22 cellular contexts compared by ENCODE assay signal in the genomic region with DNA sequence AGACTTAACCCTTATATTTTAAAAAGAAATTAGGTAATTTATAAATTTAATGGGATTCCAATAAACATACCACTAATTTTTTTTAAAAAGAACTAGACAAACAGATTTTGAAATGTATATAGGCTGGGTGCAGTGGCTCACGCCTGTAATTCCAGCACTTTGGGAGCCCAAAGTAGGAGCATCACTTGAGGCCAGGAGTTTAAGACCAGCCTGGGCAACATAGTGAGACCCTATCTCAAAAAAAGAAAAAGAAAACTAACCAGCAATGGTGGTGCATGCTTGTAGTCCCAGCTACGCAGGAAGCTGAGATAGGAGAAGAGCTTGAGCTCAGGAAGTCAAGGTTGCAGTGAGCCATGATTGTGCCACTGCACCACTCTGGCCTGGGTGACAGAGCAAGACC.
"Had no signal": no experiment of that assay in that cellular context is flagged by ENCODE, and none has a peak within 500 bp of the region (broad histone marks: within the 10 kb centered on the region; RNA-seq: fewer than 3 reads in every experiment).

No MANE protein-coding gene starts in this region.

- ATAC-seq: Panc1, PC-3 had no signal

- DNase-seq: Kasumi-1, KG1, MM.1S, NCI-H1092 treated with DMSO at 0.1 percent for 48 hours, NCI-H1436, NCI-H187, NCI-H2029, NCI-H2081 treated with DMSO at 0.1 percent for 48 hours, NCI-H2171, NCI-H226, NCI-H446, NCI-H510A, NCI-H524 treated with DMSO at 0.1 percent for 48 hours, NCI-H69, NCI-H774, PC-3, SHP77, SK-N-SH, SW 1271 had no signal

- H3K9me3 ChIP-seq: SK-N-SH had no signal

- H3K27ac ChIP-seq: HL-60, RWPE1 had no signal
